8 cellular contexts compared by ENCODE assay signal in the genomic region with DNA sequence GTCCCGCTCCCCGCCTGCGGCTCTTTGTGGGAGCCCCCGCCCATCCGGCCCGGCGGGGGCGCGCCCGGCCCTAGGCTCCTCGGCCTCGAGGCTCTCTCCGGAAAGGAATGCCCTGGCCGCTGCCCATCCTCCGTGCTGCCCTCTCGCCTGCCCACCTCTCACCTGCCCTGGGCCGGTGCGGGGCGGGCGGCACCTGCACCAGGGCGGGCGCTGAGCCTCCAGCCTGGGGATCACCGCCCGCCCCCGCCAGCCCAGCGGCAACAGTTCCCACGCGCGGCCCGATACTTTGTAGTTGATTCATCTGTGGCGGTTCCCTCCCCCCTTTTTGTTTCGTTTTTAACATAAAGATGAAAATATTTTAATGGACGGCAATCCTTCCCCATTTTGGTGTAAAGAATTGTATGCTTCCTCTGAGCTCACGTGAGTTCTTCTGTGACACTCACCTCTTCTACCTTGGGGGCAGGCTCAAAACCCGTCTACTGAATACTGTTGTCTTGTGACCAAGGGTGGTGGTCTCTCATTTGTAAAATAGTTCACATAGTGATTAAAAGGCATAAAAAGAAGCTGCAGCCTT. TPM values are rescaled to one million over a fixed set of nuclear protein-coding genes. Genes with fewer than 3 reads are reported as not detected.
A peak's percentile ranks its signal among the peaks of the same experiment; 100 is the strongest.
DNase-seq lines count a peak whose midpoint lies in the region; ATAC-seq, FAIRE-seq and TF ChIP-seq lines count a peak whose summit lies in the region.

No MANE protein-coding gene starts in this region.

- TF ChIP-seq RAD21 in A549 (conservative IDR thresholded peaks at IDR 0.05 in 1 of 2, IDR thresholded peaks at IDR 0.05 in 1 of 2) (no peak), HCT116 (IDR thresholded peaks at IDR 0.05; ENCODE audit: low read depth) (no peak), HepG2 (CRISPR knock-in tag; IDR thresholded peaks at IDR 0.05) (no peak)

- H3K4me1 ChIP-seq in A549 (peaks cover 32% of the 10 kb centered on the region), HCT116 (ENCODE audit: control insufficient read depth in 1 of 2, insufficient read depth in 2 of 2, low read length in 2 of 2) (peaks cover 11 to 24% of the 10 kb centered on the region in 2 experiments; a peak in 2 of 4 replicates), body of pancreas (peaks cover 57% of the 10 kb centered on the region), HepG2 (ENCODE audit: insufficient read depth, low read length) (peaks cover 50% of the 10 kb centered on the region)

- no peaks in the 10 kb centered on the region for H3K9me2 ChIP-seq in HCT116 (ENCODE audit: insufficient read depth)

- BruUV-seq in HCT116 (replicated peaks; lab: Mats Ljungman, UMichigan) (TSS peak; percentile 39), HepG2 (replicated peaks; lab: Mats Ljungman, UMichigan) (TSS peak; percentile 45)

- WGBS in A549 (ENCODE audit: missing lambda C conversion rate): 3% methylated on average over 27 of the region's 35 CpGs
- WGBS in body of pancreas, 2 donors: 1 to 2% methylated on average over 9 to 35 of the region's 35 CpGs
- 0% methylated on average over 13 of the region's 35 CpGs for WGBS in HepG2 (ENCODE audit: low lambda C conversion rate)

- peak overlapping the region; percentile 96 for H3K4me2 ChIP-seq in A549
- peak overlapping the region; percentile 78 for H3K4me2 ChIP-seq in HCT116 (ENCODE audit: low read length)
- peak overlapping the region; percentile 84 for H3K4me2 ChIP-seq in HepG2 (ENCODE audit: low read depth, low read length)

- in situ Hi-C loops in HepG2 (cut with HindIII; ENCODE audit: extremely low pct_ligation_motif_present, low pct_unique_long_range_greater_than_20kb): no loop called here

- H3K9ac ChIP-seq in HCT116 (ENCODE audit: low read length) (peak overlapping the region; percentile 55), HepG2 (ENCODE audit: insufficient read depth, low read depth, low read length) (peak overlapping the region; percentile 73)

- H3K27me3 ChIP-seq in HCT116 (ENCODE audit: insufficient read depth, low read length) (no peaks in the 10 kb centered on the region), body of pancreas (no peaks in the 10 kb centered on the region), HepG2 (ENCODE audit: control insufficient read depth in 1 of 2, insufficient read depth in 2 of 2, low read length in 2 of 2) (no peaks in the 10 kb centered on the region; a peak in 1 of 5 replicates)

- POLR2A ChIA-PET in A549 (lab: Yijun Ruan, JAX): no interaction called here
- POLR2A ChIA-PET in HCT116 (lab: Charles Lee): interaction anchor here (1.0 kb wide), 1 partner anchor 106 kb away, joined by 3 read pairs; no protein-coding TSS in a partner anchor
- POLR2A ChIA-PET in HepG2 (lab: Yijun Ruan, JAX): interaction anchor here (0.9 to 1.1 kb wide), 3 partner anchors 24 to 171 kb away, joined by 3 to 4 read pairs (median 3); no protein-coding TSS in a partner anchor

- FAIRE-seq in A549 (lab: Jason Lieb, UNC) (peak; percentile 39), HepG2 (lab: Jason Lieb, UNC) (no peak)

- no peaks in the 10 kb centered on the region for H3K36me3 ChIP-seq in HCT116 (ENCODE audit: control insufficient read depth in 1 of 2, insufficient read depth in 2 of 2, low read length in 2 of 2)
- H3K36me3 ChIP-seq in body of pancreas (replicated peaks in 1 of 2; ENCODE audit: insufficient read depth in 1 of 2, low read depth in 2 of 2): no peaks in the 10 kb centered on the region
- H3K36me3 ChIP-seq in HepG2 (replicated peaks in 1 of 2; ENCODE audit: control insufficient read depth in 1 of 2, insufficient read depth in 2 of 2, low read length in 2 of 2): no peaks in the 10 kb centered on the region

- no peak for TF ChIP-seq POLR2A in A549 (IDR thresholded peaks at IDR 0.05; ENCODE audit: low read length)
- no peak for TF ChIP-seq POLR2A in HCT116 (IDR thresholded peaks at IDR 0.05; ENCODE audit: borderline replicate concordance, extremely low read depth, insufficient read depth, insufficient read length)
- TF ChIP-seq POLR2A in body of pancreas (IDR thresholded peaks at IDR 0.05): peak in 2 of 3 donors; percentile 43 to 51
- no peak for TF ChIP-seq POLR2A in HepG2 (IDR thresholded peaks at IDR 0.05; ENCODE audit: insufficient read depth in 1 of 2, low read depth in 2 of 2, low read length in 2 of 2)

- intact Hi-C loops in HCT116 (cut with micrococcal nuclease) (loop anchor here (5.0 kb wide), 1 partner anchor 69 kb away; no protein-coding TSS in a partner anchor), body of pancreas (cut with DNase I) (no loop called here), HepG2 (cut with micrococcal nuclease; ENCODE audit: unreplicated experiment) (loop anchor here (1.0 to 10.0 kb wide), 3 partner anchors 56 to 112 kb away; no protein-coding TSS in a partner anchor)

- CTCF ChIA-PET in A549 (lab: Yijun Ruan, JAX): interaction anchor here (0.6 to 0.9 kb wide), 4 partner anchors 106 to 663 kb away, joined by 3 to 4 read pairs (median 3); no protein-coding TSS in a partner anchor
- CTCF ChIA-PET in HCT116 (lab: Charles Lee): no interaction called here
- CTCF ChIA-PET in HepG2 (lab: Yijun Ruan, JAX; ENCODE audit: low intra/inter-chr PET ratio, low total read pairs): no interaction called here

- H4K20me1 ChIP-seq in HCT116 (ENCODE audit: insufficient read depth): no peaks in the 10 kb centered on the region
- H4K20me1 ChIP-seq in HepG2 (ENCODE audit: insufficient read depth, low read length): peaks cover 27% of the 10 kb centered on the region

- no peak for TF ChIP-seq EP300 in A549 (IDR thresholded peaks at IDR 0.05)
- no peak for TF ChIP-seq EP300 in HepG2 (IDR thresholded peaks at IDR 0.05; ENCODE audit: low read depth in 2 of 2, low read length in 2 of 2)
- no peak for TF ChIP-seq EP300 in HepG2 (CRISPR knock-in tag; IDR thresholded peaks at IDR 0.05; ENCODE audit: borderline replicate concordance)

- peak overlapping the region; percentile 71 for H3K4me3 ChIP-seq in A549
- peak overlapping the region; percentile 40 to 80 for H3K4me3 ChIP-seq in HCT116 (replicated peaks in 1 of 2; ENCODE audit: low read depth in 1 of 2, low read length in 2 of 2)
- peak overlapping the region; percentile 56 to 61 for H3K4me3 ChIP-seq in body of pancreas
- peak overlapping the region; percentile 75 to 89 (median 80) for H3K4me3 ChIP-seq in HepG2 (replicated peaks in 1 of 3; ENCODE audit: insufficient read depth in 1 of 3, low read depth in 2 of 3, low read length in 3 of 3)

- no peak overlapping the region for H2AFZ ChIP-seq in HCT116 (ENCODE audit: low read depth, low read length, poor library complexity, severe bottlenecking)
- H2AFZ ChIP-seq in HepG2 (ENCODE audit: low read length): no peak overlapping the region

- RAD21 ChIA-PET in HCT116 (lab: Charles Lee; ENCODE audit: low non-redundant PET in 1 of 2, low total read pairs in 2 of 2, uncharacterized antibody in 2 of 2, unreplicated experiment in 2 of 2): interaction anchor here (0.8 to 1.2 kb wide), 2 partner anchors 25 to 107 kb away, joined by 3 read pairs; no protein-coding TSS in a partner anchor

- no peak for TF ChIP-seq CTCF in A549 (IDR thresholded peaks at IDR 0.05)
- no peak for TF ChIP-seq CTCF in HCT116 (IDR thresholded peaks at IDR 0.05 in 2 of 3, conservative IDR thresholded peaks at IDR 0.05 in 1 of 3; ENCODE audit: borderline replicate concordance in 1 of 3, insufficient read depth in 1 of 3, low read depth in 2 of 3, low read length in 2 of 3)
- TF ChIP-seq CTCF in body of pancreas (IDR thresholded peaks at IDR 0.05): no peak
- TF ChIP-seq CTCF in HepG2 (CRISPR knock-in tag; IDR thresholded peaks at IDR 0.05): no peak

- H3K79me2 ChIP-seq in HCT116 (ENCODE audit: insufficient read depth, low read length) (peaks cover 46% of the 10 kb centered on the region), HepG2 (ENCODE audit: insufficient read depth, low read length) (peaks cover 52% of the 10 kb centered on the region)

- DNase-seq in A549 (ENCODE audit: low read depth in 1 of 2, low spot score in 1 of 2): peak; percentile 30 to 52
- no peak for DNase-seq in HCT116 (ENCODE audit: low read depth, low spot score)
- peak; percentile 60 for DNase-seq in T-helper 9 cell
- DNase-seq in body of pancreas: peak in 3 of 4 donors; percentile 53 to 64 (median 60)
- DNase-seq in HepG2 (ENCODE audit: low spot score): no peak
- DNase-seq in stimulated activated CD8-positive, alpha-beta memory T cell treated with anti-CD3 and anti-CD28 coated beads, Interleukin-15, amount 100 ng/mL, for 1 hour (ENCODE audit: low read depth): peak; percentile 48

- ATAC-seq in A549: peak in 1 of 2 experiments; percentile 4; a peak in 3 of 6 replicates
- ATAC-seq in HCT116: no peak
- ATAC-seq in body of pancreas: peak; percentile 2
- ATAC-seq in HepG2: peak; percentile 8
- ATAC-seq in HG02571 (IDR thresholded peaks at IDR 0.05; ENCODE audit: unreplicated experiment): no peak
- ATAC-seq in HG02588 (IDR thresholded peaks at IDR 0.05; ENCODE audit: unreplicated experiment): no peak

- peak overlapping the region; percentile 94 for H3K27ac ChIP-seq in A549
- H3K27ac ChIP-seq in HCT116 (ENCODE audit: low read depth, low read length): peak overlapping the region; percentile 88
- H3K27ac ChIP-seq in body of pancreas: peak overlapping the region; percentile 98 to 100 (median 99)
- peak overlapping the region; percentile 79 for H3K27ac ChIP-seq in HepG2 (ENCODE audit: extremely low read length, insufficient read depth, low read length)

- H3K9me3 ChIP-seq in A549: no peaks in the 10 kb centered on the region
- H3K9me3 ChIP-seq in HCT116 (ENCODE audit: control insufficient read depth in 1 of 2, insufficient read depth in 1 of 2, low read depth in 1 of 2, low read length in 2 of 2): no peaks in the 10 kb centered on the region
- H3K9me3 ChIP-seq in body of pancreas: no peaks in the 10 kb centered on the region
- H3K9me3 ChIP-seq in HepG2 (ENCODE audit: low read length): no peaks in the 10 kb centered on the region

RNA-seq across cellular contexts. Expression of a gene that starts 1.9 kb away (rescaled TPM):
- polyA plus RNA-seq in A549 (2011; rRNA removed): 53.5 and 67.0 TPM in 2 replicates
- 15.0 and 19.2 TPM in 2 replicates for polyA plus RNA-seq in A549 (2012; cell fraction: cytosol; rRNA removed)
- polyA plus RNA-seq in A549 (2012; cell fraction: nucleus; rRNA removed): 14.2 and 14.3 TPM in 2 replicates
- polyA plus RNA-seq in A549 (2017; fragmentation: RNase III; extraction: RNeasy Plus Mini Kit Qiagen cat#74134 plus additional on column Dnase treatment): 42.7 to 53.5 TPM (median 52.5 TPM) in 3 replicates
- polyA minus RNA-seq in A549 (2011; rRNA and poly(A)+ RNA removed): 38.8 and 42.3 TPM in 2 replicates
- 60.1 TPM for total RNA-seq in HCT116 (2021; ENCODE audit: unreplicated experiment)
- polyA plus RNA-seq in HCT116 (2012): 24.0 and 25.9 TPM in 2 replicates
- total RNA-seq in body of pancreas: 10 to 100 TPM; 25.7 to 38.4 TPM
- 25.1 and 27.8 TPM in 2 replicates for total RNA-seq in HepG2 (2016; rRNA removed; fragmentation: Illumina TruSeq; extraction: Trizol)
- 1.4 and 2.8 TPM in 2 replicates for total RNA-seq in HepG2 (2016; cell fraction: cytosol; rRNA removed; fragmentation: Illumina TruSeq; extraction: Trizol; ENCODE audit: low read depth)
- 21.2 and 24.1 TPM in 2 replicates for total RNA-seq in HepG2 (2016; cell fraction: insoluble cytoplasmic fraction; rRNA removed; fragmentation: Illumina TruSeq; extraction: Trizol)
- 6.8 and 8.3 TPM in 2 replicates for total RNA-seq in HepG2 (2016; cell fraction: membrane; rRNA removed; fragmentation: Illumina TruSeq; extraction: Trizol)
- 13.1 and 18.9 TPM in 2 replicates for total RNA-seq in HepG2 (2016; cell fraction: nucleus; rRNA removed; fragmentation: Illumina TruSeq; extraction: Trizol)
- polyA plus RNA-seq in HepG2 (2011; rRNA removed): 16.8 and 18.8 TPM in 2 replicates
- polyA plus RNA-seq in HepG2 (2011; cell fraction: cytosol; rRNA removed): 9.1 and 11.1 TPM in 2 replicates
- polyA plus RNA-seq in HepG2 (2011; cell fraction: nucleus; rRNA removed): 12.3 and 14.2 TPM in 2 replicates
- 22.0 and 24.4 TPM in 2 replicates for polyA plus RNA-seq in HepG2 (2012)
- 1.1 and 2.1 TPM in 2 replicates for polyA plus RNA-seq in HepG2 (2016; cell fraction: cytosol; fragmentation: Illumina TruSeq; extraction: Trizol; ENCODE audit: low read depth)
- polyA plus RNA-seq in HepG2 (2016; cell fraction: insoluble cytoplasmic fraction; fragmentation: Illumina TruSeq; extraction: Trizol; ENCODE audit: low read depth): 31.2 and 34.3 TPM in 2 replicates
- polyA plus RNA-seq in HepG2 (2016; cell fraction: membrane; fragmentation: Illumina TruSeq; extraction: Trizol; ENCODE audit: low read depth): 5.5 and 7.5 TPM in 2 replicates
- polyA plus RNA-seq in HepG2 (2016; cell fraction: nucleus; fragmentation: Illumina TruSeq; extraction: Trizol; ENCODE audit: insufficient read depth, low read depth): 30.0 and 34.4 TPM in 2 replicates
- 23.8 and 65.8 TPM in 2 replicates for polyA minus RNA-seq in HepG2 (2011; rRNA and poly(A)+ RNA removed; ENCODE audit: low replicate concordance)
- polyA minus RNA-seq in HepG2 (2011; cell fraction: cytosol; rRNA and poly(A)+ RNA removed): 12.2 and 13.9 TPM in 2 replicates
- polyA minus RNA-seq in HepG2 (2011; cell fraction: nucleus; rRNA and poly(A)+ RNA removed): 6.3 and 8.8 TPM in 2 replicates

Comparison
In these comparisons a context has a peak if more than half of its experiments do, and no peak if none do; other contexts are left out.
1. ATAC-seq: peak in body of pancreas (single experiment) and HepG2 (single experiment); none in HCT116 (single experiment), HG02571 (single experiment) and HG02588 (single experiment).
2. DNase-seq: peak in A549 (2 of 2), T-helper 9 cell (single experiment), body of pancreas (3 of 4) and stimulated activated CD8-positive, alpha-beta memory T cell treated with anti-CD3 and anti-CD28 coated beads, Interleukin-15, amount 100 ng/mL, for 1 hour (single experiment); none in HCT116 (single experiment) and HepG2 (single experiment).
3. POLR2A ChIP-seq: peak in body of pancreas (2 of 3); none in A549 (single experiment), HCT116 (single experiment) and HepG2 (0 of 2).
4. Peak in every context shown above with its lines, with median percentiles within 50 percentile points of each other: H3K27ac ChIP-seq, H3K4me2 ChIP-seq and H3K4me3 ChIP-seq.